14 cellular contexts compared by ENCODE assay signal in the genomic region with DNA sequence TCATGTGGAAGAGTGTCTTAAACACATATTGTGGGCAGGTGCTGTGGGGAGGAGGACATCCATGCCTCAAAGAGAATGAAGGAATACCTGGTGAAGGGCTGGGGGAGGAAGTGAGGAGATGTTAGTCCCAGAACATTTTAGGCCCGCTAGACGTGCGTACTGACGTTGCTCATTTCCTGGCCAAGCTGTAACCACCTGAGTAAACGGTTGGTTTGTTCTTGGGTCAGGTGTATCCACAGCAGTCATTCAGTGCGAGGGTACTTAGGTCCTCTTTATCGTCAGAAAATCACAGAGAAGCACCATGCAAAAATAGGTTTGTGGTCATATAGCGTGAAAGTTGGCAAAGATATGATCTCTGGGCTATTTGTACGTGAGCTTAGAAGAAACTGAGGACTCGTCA. TPM values are rescaled to one million over a fixed set of nuclear protein-coding genes. Genes with fewer than 3 reads are reported as not detected.
DNase-seq lines count a peak whose midpoint lies in the region; ATAC-seq, FAIRE-seq and TF ChIP-seq lines count a peak whose summit lies in the region.
"Had no signal": no experiment of that assay in that cellular context is flagged by ENCODE, and none has a peak within 500 bp of the region (broad histone marks: within the 10 kb centered on the region; RNA-seq: fewer than 3 reads in every experiment).

No MANE protein-coding gene starts in this region.

- H2AFZ ChIP-seq in neural progenitor cell (replicated peaks) = no peak overlapping the region

- no peak overlapping the region for H3K9ac ChIP-seq in neural progenitor cell

- FAIRE-seq in GM12892 (lab: Jason Lieb, UNC) (peak; percentile 65), D721Med (lab: Jason Lieb, UNC) (no peak)
- FAIRE-seq: bronchial epithelial cell, TTC549 had no signal

- H3K9me3 Mint-ChIP-seq in activated naive CD8-positive, alpha-beta T cell treated with anti-CD3 and anti-CD28 coated beads for 36 hours = peaks cover 5% of the 10 kb centered on the region
- H3K9me3 Mint-ChIP-seq in neural progenitor cell = peaks cover 2% of the 10 kb centered on the region
- no peaks in the 10 kb centered on the region for H3K9me3 Mint-ChIP-seq in Calu3 (ENCODE audit: low read depth, unreplicated experiment)

- CTCF ChIA-PET in Calu3 (lab: Charles Lee) = interaction anchor here (0.6 kb wide), 1 partner anchor 40 kb away, joined by 3 read pairs; no protein-coding TSS in a partner anchor

- H3K27ac ChIP-seq in neural progenitor cell = no peak overlapping the region

- TF ChIP-seq POLR2A in GM12892 (IDR thresholded peaks at IDR 0.05; ENCODE audit: low read depth, low read length) = no peak

- peaks cover 12% of the 10 kb centered on the region for H3K4me1 ChIP-seq in neural progenitor cell

- TF ChIP-seq CTCF in neural progenitor cell (IDR thresholded peaks at IDR 0.05) (no peak), D721Med (IDR thresholded peaks at IDR 0.05; ENCODE audit: insufficient read depth, missing control alignments) (no peak), Calu3 (IDR thresholded peaks at IDR 0.05; ENCODE audit: unreplicated experiment) (no peak)

- H3K36me3 ChIP-seq in neural progenitor cell = no peaks in the 10 kb centered on the region

- peak; percentile 36 for ATAC-seq in HG03354 (IDR thresholded peaks at IDR 0.05; ENCODE audit: poor library complexity, severe bottlenecking, unreplicated experiment)

- no peak overlapping the region for H3K4me3 ChIP-seq in neural progenitor cell

- H3K27me3 Mint-ChIP-seq in activated naive CD8-positive, alpha-beta T cell treated with anti-CD3 and anti-CD28 coated beads for 36 hours = no peaks in the 10 kb centered on the region
- H3K27me3 Mint-ChIP-seq in neural progenitor cell (ENCODE audit: insufficient read depth, low read depth) (no peaks in the 10 kb centered on the region), Calu3 (ENCODE audit: unreplicated experiment) (no peaks in the 10 kb centered on the region)

- no peaks in the 10 kb centered on the region for H3F3A ChIP-seq in neural progenitor cell (ENCODE audit: low read depth)

- peaks cover 43% of the 10 kb centered on the region for H3K36me3 Mint-ChIP-seq in activated naive CD8-positive, alpha-beta T cell treated with anti-CD3 and anti-CD28 coated beads for 36 hours
- H3K36me3 Mint-ChIP-seq in neural progenitor cell = peaks cover 41% of the 10 kb centered on the region
- H3K36me3 Mint-ChIP-seq in Calu3 (ENCODE audit: insufficient read depth, unreplicated experiment) = no peaks in the 10 kb centered on the region

- no TSS peak for BruUV-seq in Calu3 (replicated peaks; lab: Mats Ljungman, UMichigan)

- no peak for DNase-seq in GM12892 (ENCODE audit: insufficient read length)
- DNase-seq in activated naive CD8-positive, alpha-beta T cell treated with anti-CD3 and anti-CD28 coated beads for 36 hours = no peak
- DNase-seq in neural progenitor cell (ENCODE audit: low spot score) = no peak
- no peak for DNase-seq in D721Med (ENCODE audit: insufficient read length, low spot score)
- no peak for DNase-seq in Calu3
- DNase-seq in NCI-H2107 (lab: John Stamatoyannopoulos, UW) = no peak
- DNase-seq in occipital lobe (lab: John Stamatoyannopoulos, UW) = no peak
- DNase-seq: activated T-cell treated with anti-CD3 and anti-CD28 coated beads, Interleukin-2, amount 50 U/mL, for 1 hour; NCI-H2227 treated with DMSO at 0.1 percent for 48 hours; retina; stimulated activated CD4-positive, alpha-beta T cell treated with anti-CD3 and anti-CD28 coated beads, Interleukin-4, amount 100 ng/mL, for 4 hours had no signal

- H3K4me1 Mint-ChIP-seq in activated naive CD8-positive, alpha-beta T cell treated with anti-CD3 and anti-CD28 coated beads for 36 hours = peaks cover 46% of the 10 kb centered on the region
- H3K4me1 Mint-ChIP-seq in neural progenitor cell (peaks cover 10% of the 10 kb centered on the region), Calu3 (ENCODE audit: low read depth, unreplicated experiment) (peaks cover 9% of the 10 kb centered on the region)

- no peak overlapping the region for H3K4me2 ChIP-seq in neural progenitor cell

- H3K4me3 Mint-ChIP-seq in activated naive CD8-positive, alpha-beta T cell treated with anti-CD3 and anti-CD28 coated beads for 36 hours = no peak overlapping the region
- no peak overlapping the region for H3K4me3 Mint-ChIP-seq in neural progenitor cell
- H3K4me3 Mint-ChIP-seq in Calu3 (ENCODE audit: low read depth, unreplicated experiment) = no peak overlapping the region

- H3K9me3 ChIP-seq in neural progenitor cell (ENCODE audit: low read depth) = no peaks in the 10 kb centered on the region

- peaks cover 99% of the 10 kb centered on the region for H3K79me2 ChIP-seq in neural progenitor cell (ENCODE audit: low read depth)

- H3K27me3 ChIP-seq in neural progenitor cell = no peaks in the 10 kb centered on the region

- H3K27ac Mint-ChIP-seq in activated naive CD8-positive, alpha-beta T cell treated with anti-CD3 and anti-CD28 coated beads for 36 hours = peak overlapping the region; percentile 13
- peak overlapping the region; percentile 44 for H3K27ac Mint-ChIP-seq in neural progenitor cell
- no peak overlapping the region for H3K27ac Mint-ChIP-seq in Calu3 (ENCODE audit: unreplicated experiment)

- peaks cover 72% of the 10 kb centered on the region for H4K20me1 ChIP-seq in neural progenitor cell (ENCODE audit: low read depth)

- intact Hi-C loops in Calu3 (cut with micrococcal nuclease; ENCODE audit: unreplicated experiment) = no loop called here

RNA-seq across cellular contexts. Expression of gene ARHGEF7, which starts 51.8 kb away (rescaled TPM):
- 52.8 TPM for polyA plus RNA-seq in GM12892 (2012; ENCODE audit: missing spikeins)
- total RNA-seq in activated naive CD8-positive, alpha-beta T cell treated with anti-CD3 and anti-CD28 coated beads for 36 hours = 10 to 100 TPM; 46.5 to 46.7 TPM
- total RNA-seq in neural progenitor cell (ENCODE audit: low replicate concordance) (58.9 and 64.6 TPM in 2 replicates), Calu3 (2022) (17.7 and 19.6 TPM in 2 replicates), occipital lobe (157 TPM)
